ENCODE assay signal across 8 cellular contexts in genomic region chr4:139301821-139302611, GRCh38. TPM values are rescaled to one million over a fixed set of nuclear protein-coding genes. Genes with fewer than 3 reads are reported as not detected.
A peak's percentile ranks its signal among the peaks of the same experiment; 100 is the strongest.
DNase-seq lines count a peak whose midpoint lies in the region; ATAC-seq and TF ChIP-seq lines count a peak whose summit lies in the region.

NDUFC1 (minus strand) TSS chr4:139302477; CDS start chr4:139295798, 6,679 bp downstream.

- H3K27ac ChIP-seq in cardiac muscle cell = peak within 1 kb of the TSS; percentile 96

- H3K4me3 ChIP-seq in Jurkat, Clone E6-1 (ENCODE audit: low read length) = peak within 1 kb of the TSS; percentile 91
- H3K4me3 ChIP-seq in cardiac muscle cell = peak within 1 kb of the TSS; percentile 82

- peaks cover 58% of the 10 kb centered on the region for H3K4me1 Mint-ChIP-seq in activated naive CD8-positive, alpha-beta T cell (ENCODE audit: low read depth)

- DNase-seq in Daoy (ENCODE audit: low read depth) = peak; percentile 40
- DNase-seq in Jurkat, Clone E6-1 (ENCODE audit: low read depth, low spot score) = peak; percentile 59
- DNase-seq in SKM-1 (lab: John Stamatoyannopoulos, UW; ENCODE audit: unreplicated experiment) = peak; percentile 56
- DNase-seq in cardiac muscle cell (ENCODE audit: low read depth in 1 of 2, low spot score in 1 of 2) = peak; percentile 50 to 58
- DNase-seq in posterior vena cava (ENCODE audit: low spot score) = peak; percentile 85
- DNase-seq in NCI-H187 treated with DMSO at 0.1 percent for 48 hours (lab: John Stamatoyannopoulos, UW) = no peak

- H3K27me3 Mint-ChIP-seq in activated naive CD8-positive, alpha-beta T cell = no peaks in the 10 kb centered on the region

- peak; percentile 15 for TF ChIP-seq CTCF in cardiac muscle cell (IDR thresholded peaks at IDR 0.05; ENCODE audit: low read depth, low read length)

- no peaks in the 10 kb centered on the region for H3K27me3 ChIP-seq in cardiac muscle cell

- H3K9me3 Mint-ChIP-seq in activated naive CD8-positive, alpha-beta T cell (ENCODE audit: low read depth) = peaks cover 3% of the 10 kb centered on the region

- ATAC-seq in GM21576 (IDR thresholded peaks at IDR 0.05; ENCODE audit: unreplicated experiment) = peak; percentile 47

- peaks cover 10% of the 10 kb centered on the region for H3K36me3 Mint-ChIP-seq in activated naive CD8-positive, alpha-beta T cell

- H3K36me3 ChIP-seq in cardiac muscle cell = peaks cover 4% of the 10 kb centered on the region

- H3K4me1 ChIP-seq in cardiac muscle cell (ENCODE audit: low read depth) = peaks cover 17% of the 10 kb centered on the region

- no peaks in the 10 kb centered on the region for H3K9me3 ChIP-seq in cardiac muscle cell (ENCODE audit: low read depth)

- intact Hi-C loops in posterior vena cava (cut with DNase I) = no loop called here

- peak within 1 kb of the TSS; percentile 100 for H3K4me3 Mint-ChIP-seq in activated naive CD8-positive, alpha-beta T cell

- peak within 1 kb of the TSS; percentile 100 for H3K27ac Mint-ChIP-seq in activated naive CD8-positive, alpha-beta T cell

RNA-seq across cellular contexts. Expression of gene NDUFC1, which starts in this region (rescaled TPM):
- total RNA-seq in Daoy (2014; rRNA removed; shearing (Covaris generic)) = 32.5 and 33.2 TPM in 2 replicates
- polyA plus RNA-seq in Jurkat, Clone E6-1 (2012; ENCODE audit: insufficient read depth, insufficient read length) = 212 TPM
- total RNA-seq in cardiac muscle cell = 91.6 and 111 TPM in 2 replicates
- polyA plus RNA-seq in cardiac muscle cell = 316 and 324 TPM in 2 replicates
- 10 to 100 TPM; 42.8 to 49.0 TPM for total RNA-seq in posterior vena cava
